ENCODE assay signal across 8 cellular contexts in the genomic region with DNA sequence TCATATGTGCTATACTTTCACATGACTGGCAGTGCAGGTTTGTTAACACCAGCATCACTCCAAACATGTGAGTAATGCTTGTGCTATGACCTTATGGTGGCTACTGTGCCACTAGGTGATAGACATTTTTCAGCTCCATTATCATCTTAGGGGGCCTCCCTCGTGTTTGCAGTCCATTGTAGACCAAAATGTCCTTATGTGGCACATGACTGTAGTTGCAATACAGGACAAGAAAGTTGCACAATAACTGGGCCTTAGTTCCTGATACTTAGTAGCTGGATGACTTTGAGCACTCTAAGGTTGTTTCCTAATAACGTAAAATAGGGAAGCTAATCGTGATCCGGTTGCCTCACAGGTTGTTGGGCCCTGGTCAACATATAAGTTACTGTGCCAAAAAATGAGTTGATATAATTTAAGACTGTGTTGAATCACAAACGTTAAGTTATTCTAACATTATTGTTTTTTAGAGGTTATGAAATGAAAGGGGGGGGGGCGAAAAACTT. TPM values are rescaled to one million over a fixed set of nuclear protein-coding genes. Genes with fewer than 3 reads are reported as not detected.
DNase-seq lines count a peak whose midpoint lies in the region; TF ChIP-seq lines count a peak whose summit lies in the region.

No MANE protein-coding gene starts in this region.

- H3K9ac ChIP-seq in stomach smooth muscle (ENCODE audit: low read length in 2 of 2): peak overlapping the region; percentile 38 to 88

- CTCF ChIA-PET in Caco-2 (lab: Charles Lee): interaction anchor here (0.8 to 1.0 kb wide), 3 partner anchors 14 to 26 kb away, joined by 3 read pairs; no protein-coding TSS in a partner anchor

- H3K27me3 ChIP-seq in Caco-2 (replicated peaks; ENCODE audit: control insufficient read depth, insufficient read depth, low read length): no peaks in the 10 kb centered on the region
- no peaks in the 10 kb centered on the region for H3K27me3 ChIP-seq in layer of hippocampus (ENCODE audit: control insufficient read depth, insufficient read depth, low read length)
- H3K27me3 ChIP-seq in stomach smooth muscle (ENCODE audit: control insufficient read depth in 1 of 2, insufficient read depth in 2 of 2, low read length in 2 of 2): no peaks in the 10 kb centered on the region
- no peaks in the 10 kb centered on the region for H3K27me3 ChIP-seq in H7 (ENCODE audit: control insufficient read depth, insufficient read depth, low read length)

- H3K27me3 Mint-ChIP-seq in Caco-2 (ENCODE audit: insufficient read depth, unreplicated experiment): no peaks in the 10 kb centered on the region

- H3K4me3 Mint-ChIP-seq in Caco-2 (ENCODE audit: unreplicated experiment): peak overlapping the region; percentile 98

- intact Hi-C loops in Caco-2 (cut with micrococcal nuclease; ENCODE audit: unreplicated experiment): loop anchor here (1.0 to 5.0 kb wide), 3 partner anchors 17 to 414 kb away; partner anchors contain the start of gene PIP5K1A

- no peak for TF ChIP-seq CTCF in Caco-2 (IDR thresholded peaks at IDR 0.05; ENCODE audit: insufficient read depth in 1 of 2, low read depth in 1 of 2, low read length in 1 of 2, severe bottlenecking in 1 of 2, unreplicated experiment in 1 of 2)

- H3K4me3 ChIP-seq in Caco-2 (ENCODE audit: low read depth, low read length): peak overlapping the region; percentile 98
- H3K4me3 ChIP-seq in stomach smooth muscle (ENCODE audit: low read length in 2 of 2): peak overlapping the region; percentile 80 to 87
- H3K4me3 ChIP-seq in H7 (ENCODE audit: insufficient read depth, low read depth, low read length): no peak overlapping the region

- peaks cover 22% of the 10 kb centered on the region for H3K36me3 Mint-ChIP-seq in Caco-2 (ENCODE audit: insufficient read depth, unreplicated experiment)

- DNase-seq in Caco-2 (peak; percentile 87 to 89), NCI-H146 (lab: John Stamatoyannopoulos, UW) (peak; percentile 22), astrocyte of the hippocampus (ENCODE audit: low read depth, low spot score) (peak; percentile 32), middle frontal gyrus (ENCODE audit: extremely low spot score, low spot score) (no peak), H7 (no peak), NCI-H1048 (lab: John Stamatoyannopoulos, UW) (no peak)

- H3K36me3 ChIP-seq in Caco-2 (ENCODE audit: control insufficient read depth, insufficient read depth, low read length) (no peaks in the 10 kb centered on the region), stomach smooth muscle (ENCODE audit: control insufficient read depth in 2 of 2, insufficient read depth in 2 of 2, low read length in 2 of 2) (no peaks in the 10 kb centered on the region), H7 (replicated peaks; ENCODE audit: control insufficient read depth, insufficient read depth, low read length) (no peaks in the 10 kb centered on the region)

- H3K4me1 ChIP-seq in Caco-2: peaks cover 31% of the 10 kb centered on the region
- H3K4me1 ChIP-seq in stomach smooth muscle (ENCODE audit: control insufficient read depth, insufficient read depth, low read length): peaks cover 18% of the 10 kb centered on the region

- no peaks in the 10 kb centered on the region for H3K9me3 Mint-ChIP-seq in Caco-2 (ENCODE audit: unreplicated experiment)

- H3K4me1 Mint-ChIP-seq in Caco-2 (ENCODE audit: low read depth, unreplicated experiment): peaks cover 50% of the 10 kb centered on the region

- POLR2A ChIA-PET in Caco-2 (lab: Charles Lee): interaction anchor here (0.6 to 1.9 kb wide), 6 partner anchors 9 to 100 kb away, joined by 3 to 7 read pairs (median 6); partner anchors contain the start of genes CGN and TUFT1

- H3K27ac ChIP-seq in layer of hippocampus (ENCODE audit: low read depth, low read length) (peak overlapping the region; percentile 92), stomach smooth muscle (ENCODE audit: low read length) (peak overlapping the region; percentile 88)

- TSS peak; percentile 74 for BruUV-seq in Caco-2 (replicated peaks; lab: Mats Ljungman, UMichigan)

- peak overlapping the region; percentile 96 for H3K27ac Mint-ChIP-seq in Caco-2 (ENCODE audit: unreplicated experiment)

- H3K9me3 ChIP-seq in Caco-2: no peaks in the 10 kb centered on the region
- no peaks in the 10 kb centered on the region for H3K9me3 ChIP-seq in stomach smooth muscle (ENCODE audit: control insufficient read depth in 2 of 2, low read length in 2 of 2)

RNA-seq across cellular contexts. Expression of gene SNX27, which starts 0.5 kb away (rescaled TPM):
- total RNA-seq in Caco-2 (2022): 47.2 and 47.4 TPM in 2 replicates
- total RNA-seq in H7 (2014; rRNA removed; shearing (Covaris generic)): 35.1 and 47.8 TPM in 2 replicates

Comparison
In these comparisons a context has a peak if more than half of its experiments do, and no peak if none do; other contexts are left out.
1. DNase-seq: peak in Caco-2 (2 of 2), NCI-H146 (single experiment) and astrocyte of the hippocampus (single experiment); none in middle frontal gyrus (single experiment), H7 (single experiment) and NCI-H1048 (single experiment).